Comparison of ENCODE assay signal across 7 cellular contexts in genomic region chr17:41678411-41678906, GRCh38. TPM values are rescaled to one million over a fixed set of nuclear protein-coding genes. Genes with fewer than 3 reads are reported as not detected.
DNase-seq lines count a peak whose midpoint lies in the region; ATAC-seq lines count a peak whose summit lies in the region.

No MANE protein-coding gene starts in this region.

- H3K36me3 Mint-ChIP-seq in activated T-helper 2 cell treated with anti-CD3 and anti-CD28 coated beads, Interferon-gamma antibody, Interleukin-2, Interleukin-4, amounts not matched to agents 10 μg/mL and 5 μg/mL and 100 μg/mL, durations not matched to agents 14 hours and 24 hours and 36 hours (ENCODE audit: low read depth): peaks cover 3% of the 10 kb centered on the region

- no peaks in the 10 kb centered on the region for H3K27me3 Mint-ChIP-seq in activated T-helper 2 cell treated with anti-CD3 and anti-CD28 coated beads, Interferon-gamma antibody, Interleukin-2, Interleukin-4, amounts not matched to agents 10 μg/mL and 5 μg/mL and 100 μg/mL, durations not matched to agents 14 hours and 24 hours and 36 hours (ENCODE audit: low read depth)

- peak overlapping the region; percentile 81 for H3K4me3 Mint-ChIP-seq in activated T-helper 2 cell treated with anti-CD3 and anti-CD28 coated beads, Interferon-gamma antibody, Interleukin-2, Interleukin-4, amounts not matched to agents 10 μg/mL and 5 μg/mL and 100 μg/mL, durations not matched to agents 14 hours and 24 hours and 36 hours (ENCODE audit: low read depth)

- H3K4me1 Mint-ChIP-seq in activated T-helper 2 cell treated with anti-CD3 and anti-CD28 coated beads, Interferon-gamma antibody, Interleukin-2, Interleukin-4, amounts not matched to agents 10 μg/mL and 5 μg/mL and 100 μg/mL, durations not matched to agents 14 hours and 24 hours and 36 hours (ENCODE audit: low read depth): peaks cover 52% of the 10 kb centered on the region

- peak; percentile 8 for ATAC-seq in GM18858 (IDR thresholded peaks at IDR 0.05; ENCODE audit: unreplicated experiment)
- peak; percentile 5 for ATAC-seq in HG03354 (IDR thresholded peaks at IDR 0.05; ENCODE audit: poor library complexity, severe bottlenecking, unreplicated experiment)
- peak; percentile 52 for ATAC-seq in left colon

- DNase-seq in activated T-helper 2 cell treated with anti-CD3 and anti-CD28 coated beads, Interferon-gamma antibody, Interleukin-2, Interleukin-4, amounts not matched to agents 10 μg/mL and 5 μg/mL and 100 μg/mL, durations not matched to agents 14 hours and 24 hours and 36 hours (ENCODE audit: low spot score): no peak
- DNase-seq in left colon (no peak), NCI-H128 (lab: John Stamatoyannopoulos, UW; ENCODE audit: unreplicated experiment) (no peak), GM19240 (ENCODE audit: insufficient read length, low spot score) (no peak)
- DNase-seq in stimulated activated CD4-positive, alpha-beta T cell treated with anti-CD3 and anti-CD28 coated beads, Interleukin-15, amount 100 ng/mL, for 24 hours: no peak

- peak overlapping the region; percentile 97 for H3K27ac Mint-ChIP-seq in activated T-helper 2 cell treated with anti-CD3 and anti-CD28 coated beads, Interferon-gamma antibody, Interleukin-2, Interleukin-4, amounts not matched to agents 10 μg/mL and 5 μg/mL and 100 μg/mL, durations not matched to agents 14 hours and 24 hours and 36 hours

- intact Hi-C loops in activated T-helper 2 cell treated with anti-CD3 and anti-CD28 coated beads, Interferon-gamma antibody, Interleukin-2, Interleukin-4, amounts not matched to agents 10 μg/mL and 5 μg/mL and 100 μg/mL, durations not matched to agents 14 hours and 24 hours and 36 hours (cut with micrococcal nuclease): no loop called here
- intact Hi-C loops in left colon (cut with DNase I, micrococcal nuclease): no loop called here

- H3K9me3 Mint-ChIP-seq in activated T-helper 2 cell treated with anti-CD3 and anti-CD28 coated beads, Interferon-gamma antibody, Interleukin-2, Interleukin-4, amounts not matched to agents 10 μg/mL and 5 μg/mL and 100 μg/mL, durations not matched to agents 14 hours and 24 hours and 36 hours: no peaks in the 10 kb centered on the region

RNA-seq across cellular contexts. Expression of gene EIF1, which starts 10.2 kb away (rescaled TPM):
- 779 and 785 TPM in 2 replicates for total RNA-seq in activated T-helper 2 cell treated with anti-CD3 and anti-CD28 coated beads, Interferon-gamma antibody, Interleukin-2, Interleukin-4, amounts not matched to agents 10 μg/mL and 5 μg/mL and 100 μg/mL, durations not matched to agents 14 hours and 24 hours and 36 hours
- 100 to 1,000 TPM; 596 to 603 TPM for total RNA-seq in left colon

RNA-seq across cellular contexts. Expression of gene GAST, which starts 33.7 kb away (rescaled TPM):
- not detected in 2 replicates for total RNA-seq in activated T-helper 2 cell treated with anti-CD3 and anti-CD28 coated beads, Interferon-gamma antibody, Interleukin-2, Interleukin-4, amounts not matched to agents 10 μg/mL and 5 μg/mL and 100 μg/mL, durations not matched to agents 14 hours and 24 hours and 36 hours
- not detected for total RNA-seq in left colon

RNA-seq across cellular contexts. Expression of gene KRT17, which starts 54.1 kb away (rescaled TPM):
- not detected in 2 replicates for total RNA-seq in activated T-helper 2 cell treated with anti-CD3 and anti-CD28 coated beads, Interferon-gamma antibody, Interleukin-2, Interleukin-4, amounts not matched to agents 10 μg/mL and 5 μg/mL and 100 μg/mL, durations not matched to agents 14 hours and 24 hours and 36 hours
- total RNA-seq in left colon: under 1 TPM in 1 of 2 donors, not detected in 1; 0.70 TPM

RNA-seq across cellular contexts. Expression of gene HAP1, which starts 56.0 kb away (rescaled TPM):
- total RNA-seq in activated T-helper 2 cell treated with anti-CD3 and anti-CD28 coated beads, Interferon-gamma antibody, Interleukin-2, Interleukin-4, amounts not matched to agents 10 μg/mL and 5 μg/mL and 100 μg/mL, durations not matched to agents 14 hours and 24 hours and 36 hours: 0.11 and 0.23 TPM in 2 replicates
- total RNA-seq in left colon: under 1 TPM; 0.42 to 0.73 TPM
